In genomic region chr2:180707867-180708205, GRCh38 we compare ENCODE assay signal across 10 cellular contexts.
DNase-seq lines count a peak whose midpoint lies in the region; ATAC-seq and TF ChIP-seq lines count a peak whose summit lies in the region.
"Had no signal": no experiment of that assay in that cellular context is flagged by ENCODE, and none has a peak within 500 bp of the region (broad histone marks: within the 10 kb centered on the region; RNA-seq: fewer than 3 reads in every experiment).

No MANE protein-coding gene starts in this region.

- DNase-seq in AG04449 (ENCODE audit: low read depth, low spot score) = peak; percentile 52
- DNase-seq in HT-29 (ENCODE audit: low spot score) = peak; percentile 74
- DNase-seq in OCI-M1 (lab: John Stamatoyannopoulos, UW) = peak; percentile 56
- peak; percentile 93 for DNase-seq in fibroblast of the aortic adventitia (ENCODE audit: low read depth)
- DNase-seq in heart left ventricle = no peak
- DNase-seq in cardiac septum (ENCODE audit: low spot score) = no peak
- DNase-seq in right atrium auricular region (ENCODE audit: low spot score) = no peak
- no peak for DNase-seq in Karpas-422
- DNase-seq: RPMI8226 had no signal

- H4K20me1 ChIP-seq in Karpas-422 (ENCODE audit: insufficient read depth, low read depth, low read length) = no peaks in the 10 kb centered on the region

- POLR2A ChIA-PET in AG04449 (lab: Yijun Ruan, JAX) = no interaction called here

- H3K27ac ChIP-seq in heart left ventricle (no peak overlapping the region), right atrium auricular region (no peak overlapping the region), Karpas-422 (ENCODE audit: low read length) (no peak overlapping the region)
- H3K27ac ChIP-seq: adrenal gland had no signal

- no peak overlapping the region for H3K4me3 ChIP-seq in AG04449 (ENCODE audit: low read depth, low read length)
- H3K4me3 ChIP-seq in fibroblast of the aortic adventitia (ENCODE audit: low read depth, low read length) = no peak overlapping the region
- no peak overlapping the region for H3K4me3 ChIP-seq in heart left ventricle
- H3K4me3 ChIP-seq in right atrium auricular region = no peak overlapping the region
- H3K4me3 ChIP-seq in Karpas-422 (ENCODE audit: low read length) = no peak overlapping the region
- H3K4me3 ChIP-seq: adrenal gland had no signal

- intact Hi-C loops in heart left ventricle (cut with DNase I) = no loop called here
- intact Hi-C loops in cardiac septum (cut with DNase I) = no loop called here

- ATAC-seq in heart left ventricle = no peak

- H2AFZ ChIP-seq in Karpas-422 (ENCODE audit: low read length) = no peak overlapping the region

- H3K4me2 ChIP-seq in Karpas-422 (ENCODE audit: low read depth, low read length, poor library complexity, severe bottlenecking) = no peak overlapping the region

- no peak for TF ChIP-seq CTCF in AG04449 (IDR thresholded peaks at IDR 0.05; ENCODE audit: insufficient read depth, low read length, missing control alignments)
- no peak for TF ChIP-seq CTCF in fibroblast of the aortic adventitia (IDR thresholded peaks at IDR 0.05; ENCODE audit: insufficient read depth, low read length)
- no peak for TF ChIP-seq CTCF in heart left ventricle (IDR thresholded peaks at IDR 0.05)
- no peak for TF ChIP-seq CTCF in right atrium auricular region (IDR thresholded peaks at IDR 0.05)

- CTCF ChIA-PET in AG04449 (lab: Yijun Ruan, JAX) = interaction anchor here (1.3 kb wide), 1 partner anchor 760 kb away, joined by 3 read pairs; no protein-coding TSS in a partner anchor

- H3K4me1 ChIP-seq in heart left ventricle = no peaks in the 10 kb centered on the region
- H3K4me1 ChIP-seq in right atrium auricular region = no peaks in the 10 kb centered on the region
- H3K4me1 ChIP-seq in Karpas-422 (ENCODE audit: low read length) = no peaks in the 10 kb centered on the region
- H3K4me1 ChIP-seq: adrenal gland had no signal

- no peak overlapping the region for H3K9ac ChIP-seq in Karpas-422 (ENCODE audit: low read length)

- H3K79me2 ChIP-seq in Karpas-422 (ENCODE audit: low read length) = no peaks in the 10 kb centered on the region

- no peak for TF ChIP-seq POLR2A in heart left ventricle (IDR thresholded peaks at IDR 0.05)

- H3K27me3 ChIP-seq in heart left ventricle (no peaks in the 10 kb centered on the region), right atrium auricular region (no peaks in the 10 kb centered on the region), Karpas-422 (ENCODE audit: low read length) (no peaks in the 10 kb centered on the region)
- H3K27me3 ChIP-seq: adrenal gland had no signal

- H3K9me3 ChIP-seq in heart left ventricle (peaks cover 0 to 16% (median 1%) of the 10 kb centered on the region in 12 donors), right atrium auricular region (peaks cover 0 to 5% of the 10 kb centered on the region in 2 donors), Karpas-422 (ENCODE audit: low read length) (no peaks in the 10 kb centered on the region)
- H3K9me3 ChIP-seq: adrenal gland had no signal

- H3K9me2 ChIP-seq in Karpas-422 (replicated peaks; ENCODE audit: insufficient read depth, low read length) = no peaks in the 10 kb centered on the region

- H3K36me3 ChIP-seq in heart left ventricle (no peaks in the 10 kb centered on the region), right atrium auricular region (no peaks in the 10 kb centered on the region), Karpas-422 (ENCODE audit: insufficient read depth, low read length) (no peaks in the 10 kb centered on the region)
- H3K36me3 ChIP-seq: adrenal gland had no signal

Comparison
In these comparisons a context has a peak if more than half of its experiments do, and no peak if none do; other contexts are left out.
1. DNase-seq: peak in AG04449 (single experiment), HT-29 (single experiment), OCI-M1 (single experiment) and fibroblast of the aortic adventitia (single experiment); none in heart left ventricle (0 of 5), cardiac septum (single experiment), right atrium auricular region (single experiment) and Karpas-422 (single experiment).